ENCODE assay signal across 22 cellular contexts in the genomic region with DNA sequence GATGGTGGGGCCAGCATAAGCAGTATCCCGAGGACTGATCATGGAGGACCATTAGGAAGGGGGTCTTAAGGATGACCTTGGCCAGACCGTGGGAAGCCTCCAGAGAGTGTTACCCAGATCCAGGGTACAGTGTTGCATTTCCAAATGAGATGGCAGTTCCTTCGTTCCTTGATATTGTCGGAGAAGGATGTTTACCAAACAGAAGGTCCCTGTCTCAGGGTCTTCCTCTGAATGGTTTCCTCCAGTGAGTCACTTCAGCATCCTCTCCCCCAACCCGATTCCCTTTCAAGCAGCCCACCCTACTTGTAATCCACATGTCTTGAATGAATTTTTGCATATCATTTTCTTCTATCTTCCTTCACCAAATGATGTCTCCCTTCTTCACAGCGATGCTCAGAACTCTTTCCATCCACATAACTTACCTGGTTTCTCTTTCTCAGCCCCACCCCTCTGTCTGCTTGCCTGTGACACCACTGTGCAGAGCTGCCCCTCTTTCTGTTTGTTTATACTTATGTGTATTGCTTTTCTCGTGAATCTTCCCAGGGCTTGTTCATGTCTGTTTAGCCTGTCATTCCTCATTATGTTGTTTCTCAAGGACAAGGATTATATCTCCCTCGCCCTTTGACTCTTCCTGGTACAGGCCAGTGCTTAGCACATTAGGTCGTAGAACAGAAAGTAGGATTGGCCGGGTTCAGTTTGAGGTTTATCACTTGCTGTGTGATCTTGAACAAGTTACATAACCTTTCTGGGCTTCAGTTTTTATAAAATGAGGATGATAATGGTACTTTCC. TPM values are rescaled to one million over a fixed set of nuclear protein-coding genes. Genes with fewer than 3 reads are reported as not detected.
DNase-seq lines count a peak whose midpoint lies in the region; ATAC-seq, FAIRE-seq and TF ChIP-seq lines count a peak whose summit lies in the region.
"Had no signal": no experiment of that assay in that cellular context is flagged by ENCODE, and none has a peak within 500 bp of the region (broad histone marks: within the 10 kb centered on the region; RNA-seq: fewer than 3 reads in every experiment).

No MANE protein-coding gene starts in this region.

- no peaks in the 10 kb centered on the region for H3K9me1 ChIP-seq in endothelial cell of umbilical vein (replicated peaks; ENCODE audit: control insufficient read depth, extremely low read depth, insufficient read depth, low read length)

- peaks cover 73% of the 10 kb centered on the region for H3K36me3 Mint-ChIP-seq in activated T-helper 17 cell treated with anti-CD3 and anti-CD28 coated beads, Interleukin-2, amount 50 U/mL, for 72 hours (ENCODE audit: low read depth)

- no peak overlapping the region for H3K9ac ChIP-seq in Loucy (ENCODE audit: low read depth, low read length, poor library complexity, severe bottlenecking)
- peak overlapping the region; percentile 27 for H3K9ac ChIP-seq in endothelial cell of umbilical vein (replicated peaks; ENCODE audit: extremely low read depth, insufficient read depth, low read length)

- peaks cover 45% of the 10 kb centered on the region for H3K4me1 Mint-ChIP-seq in activated T-helper 17 cell treated with anti-CD3 and anti-CD28 coated beads, Interleukin-2, amount 50 U/mL, for 72 hours

- intact Hi-C loops in endothelial cell of umbilical vein (cut with micrococcal nuclease) = no loop called here

- no peak for TF ChIP-seq POLR2A in endothelial cell of umbilical vein (IDR thresholded peaks at IDR 0.05; ENCODE audit: low read depth, low read length)

- POLR2A ChIA-PET in endothelial cell of umbilical vein (lab: Charles Lee) = no interaction called here

- no peak overlapping the region for H3K27ac Mint-ChIP-seq in activated T-helper 17 cell treated with anti-CD3 and anti-CD28 coated beads, Interleukin-2, amount 50 U/mL, for 72 hours
- H3K27ac Mint-ChIP-seq: activated CD4-positive, alpha-beta memory T cell treated with anti-CD3 and anti-CD28 coated beads, Interleukin-2, amount 10 ng/mL, durations not matched to agents 7 days and 5 days; activated T-helper 1 cell treated with anti-CD3 and anti-CD28 coated beads, Interleukin-12 subunit alpha, Interleukin-12 subunit beta, Interleukin-2, Interleukin-4 antibody, amounts not matched to agents 30 ng/mL and 10 ng/mL and 1 ng/mL, durations not matched to agents 14 hours and 24 hours and 36 hours; progenitor cell of endocrine pancreas had no signal

- TF ChIP-seq CTCF in Loucy (conservative IDR thresholded peaks at IDR 0.05; ENCODE audit: low read length) (no peak), endothelial cell of umbilical vein (IDR thresholded peaks at IDR 0.05; ENCODE audit: extremely low read depth in 1 of 2, insufficient read depth in 1 of 2, low read depth in 1 of 2, low read length in 2 of 2) (no peak)

- H3K27ac ChIP-seq in endothelial cell of umbilical vein (ENCODE audit: insufficient read depth, low read depth, low read length) = peak overlapping the region; percentile 77
- H3K27ac ChIP-seq in muscle layer of duodenum (ENCODE audit: low read length) = peak overlapping the region; percentile 22
- H3K27ac ChIP-seq: testis, VCaP had no signal

- ATAC-seq in activated T-helper 17 cell treated with anti-CD3 and anti-CD28 coated beads, Interleukin-2, amount 50 U/mL, for 72 hours (replicated peaks) = no peak
- no peak for ATAC-seq in HG03378 (IDR thresholded peaks at IDR 0.05; ENCODE audit: unreplicated experiment)
- ATAC-seq: effector memory CD8-positive, alpha-beta T cell had no signal

- H3K4me3 Mint-ChIP-seq in activated T-helper 17 cell treated with anti-CD3 and anti-CD28 coated beads, Interleukin-2, amount 50 U/mL, for 72 hours = no peak overlapping the region
- H3K4me3 Mint-ChIP-seq: activated CD4-positive, alpha-beta memory T cell treated with anti-CD3 and anti-CD28 coated beads, Interleukin-2, amount 10 ng/mL, durations not matched to agents 7 days and 5 days; activated T-helper 1 cell treated with anti-CD3 and anti-CD28 coated beads, Interleukin-12 subunit alpha, Interleukin-12 subunit beta, Interleukin-2, Interleukin-4 antibody, amounts not matched to agents 30 ng/mL and 10 ng/mL and 1 ng/mL, durations not matched to agents 14 hours and 24 hours and 36 hours; central memory CD8-positive, alpha-beta T cell; effector memory CD8-positive, alpha-beta T cell had no signal

- no peak overlapping the region for H3K4me3 ChIP-seq in Loucy (ENCODE audit: low read length, poor library complexity, severe bottlenecking)
- H3K4me3 ChIP-seq in endothelial cell of umbilical vein (replicated peaks in 1 of 3; ENCODE audit: insufficient read depth in 1 of 3, low read depth in 1 of 3, low read length in 3 of 3) = no peak overlapping the region
- H3K4me3 ChIP-seq in muscle layer of duodenum (ENCODE audit: low read depth in 1 of 2, low read length in 2 of 2) = no peak overlapping the region
- H3K4me3 ChIP-seq: skin epidermis, testis had no signal

- no peaks in the 10 kb centered on the region for H3K9me2 ChIP-seq in Loucy (replicated peaks; ENCODE audit: low read depth, low read length)

- peaks cover 34% of the 10 kb centered on the region for H4K20me1 ChIP-seq in Loucy (ENCODE audit: insufficient read depth, low read length, poor library complexity, severe bottlenecking)
- peaks cover 3% of the 10 kb centered on the region for H4K20me1 ChIP-seq in endothelial cell of umbilical vein (replicated peaks; ENCODE audit: control insufficient read depth, extremely low read depth, insufficient read depth, low read length)

- H3K9me3 ChIP-seq in Loucy (ENCODE audit: insufficient read depth, low read depth, low read length) = no peaks in the 10 kb centered on the region
- no peaks in the 10 kb centered on the region for H3K9me3 ChIP-seq in endothelial cell of umbilical vein (replicated peaks; ENCODE audit: control insufficient read depth, insufficient read depth, low read length)
- no peaks in the 10 kb centered on the region for H3K9me3 ChIP-seq in muscle layer of duodenum (ENCODE audit: control insufficient read depth in 1 of 2, low read length in 2 of 2)
- H3K9me3 ChIP-seq: testis had no signal

- H2AFZ ChIP-seq in Loucy (ENCODE audit: low read length) (no peak overlapping the region), endothelial cell of umbilical vein (ENCODE audit: low read depth, low read length) (no peak overlapping the region)

- H3K4me1 ChIP-seq in Loucy (ENCODE audit: insufficient read depth, low read length, poor library complexity, severe bottlenecking) (peaks cover 46% of the 10 kb centered on the region), endothelial cell of umbilical vein (ENCODE audit: control insufficient read depth, extremely low read depth, insufficient read depth, low read length) (peaks cover 45% of the 10 kb centered on the region), muscle layer of duodenum (ENCODE audit: control insufficient read depth in 1 of 2, insufficient read depth in 2 of 2, low read length in 2 of 2) (peaks cover 8 to 30% of the 10 kb centered on the region in 2 donors)

- no peaks in the 10 kb centered on the region for H3K9me3 Mint-ChIP-seq in activated T-helper 17 cell treated with anti-CD3 and anti-CD28 coated beads, Interleukin-2, amount 50 U/mL, for 72 hours
- H3K9me3 Mint-ChIP-seq: activated CD4-positive, alpha-beta memory T cell treated with anti-CD3 and anti-CD28 coated beads, Interleukin-2, amount 10 ng/mL, durations not matched to agents 7 days and 5 days; activated T-helper 1 cell treated with anti-CD3 and anti-CD28 coated beads, Interleukin-12 subunit alpha, Interleukin-12 subunit beta, Interleukin-2, Interleukin-4 antibody, amounts not matched to agents 30 ng/mL and 10 ng/mL and 1 ng/mL, durations not matched to agents 14 hours and 24 hours and 36 hours; central memory CD8-positive, alpha-beta T cell; effector memory CD8-positive, alpha-beta T cell had no signal

- H3K36me3 ChIP-seq in Loucy (ENCODE audit: insufficient read depth, low read length) (peaks cover 42% of the 10 kb centered on the region), endothelial cell of umbilical vein (ENCODE audit: control insufficient read depth in 2 of 2, extremely low read depth in 1 of 2, insufficient read depth in 2 of 2, low read length in 2 of 2) (peaks cover 14 to 20% of the 10 kb centered on the region in 2 experiments), muscle layer of duodenum (ENCODE audit: control insufficient read depth in 1 of 2, insufficient read depth in 2 of 2, low read length in 2 of 2) (peaks cover 42 to 44% of the 10 kb centered on the region in 2 donors)

- peak overlapping the region; percentile 84 for H3K4me2 ChIP-seq in Loucy (ENCODE audit: low read depth, low read length, poor library complexity, severe bottlenecking)
- peak overlapping the region; percentile 81 for H3K4me2 ChIP-seq in endothelial cell of umbilical vein (ENCODE audit: insufficient read depth, low read length)

- dilution Hi-C loops in endothelial cell of umbilical vein (cut with MboI; ENCODE audit: extremely low pct_ligation_motif_present, low sequenced_read_pairs) = no loop called here

- FAIRE-seq in endothelial cell of umbilical vein (lab: Jason Lieb, UNC) = no peak
- FAIRE-seq: H54 had no signal

- no TSS peak for BruUV-seq in endothelial cell of umbilical vein (replicated peaks; lab: Mats Ljungman, UMichigan)

- peaks cover 57% of the 10 kb centered on the region for H3K79me2 ChIP-seq in Loucy (ENCODE audit: insufficient read depth, low read length)
- H3K79me2 ChIP-seq in endothelial cell of umbilical vein (ENCODE audit: control insufficient read depth, insufficient read depth, low read length) = peaks cover 66% of the 10 kb centered on the region

- H3K27me3 ChIP-seq in Loucy (ENCODE audit: insufficient read depth, low read length, poor library complexity, severe bottlenecking) = no peaks in the 10 kb centered on the region
- no peaks in the 10 kb centered on the region for H3K27me3 ChIP-seq in endothelial cell of umbilical vein (ENCODE audit: control insufficient read depth in 2 of 2, insufficient read depth in 2 of 2, low read length in 2 of 2)
- no peaks in the 10 kb centered on the region for H3K27me3 ChIP-seq in muscle layer of duodenum (ENCODE audit: low read depth, low read length)
- H3K27me3 ChIP-seq: testis had no signal

- H3F3A ChIP-seq in Loucy (ENCODE audit: low read depth) = no peaks in the 10 kb centered on the region

- DNase-seq in EH (ENCODE audit: low read depth) (peak; percentile 22), endothelial cell of umbilical vein (ENCODE audit: low read depth, low spot score) (peak; percentile 36), NCI-H446 treated with DMSO at 0.1 percent for 48 hours (lab: John Stamatoyannopoulos, UW) (no peak)
- DNase-seq: activated CD4-positive, alpha-beta memory T cell treated with anti-CD3 and anti-CD28 coated beads, Interleukin-2, amount 10 ng/mL, durations not matched to agents 7 days and 5 days; amygdala; effector memory CD8-positive, alpha-beta T cell; left cardiac atrium; NCI-H1417 treated with DMSO at 0.1 percent for 48 hours; NCI-H82; testis had no signal

- H3K27me3 Mint-ChIP-seq in activated T-helper 17 cell treated with anti-CD3 and anti-CD28 coated beads, Interleukin-2, amount 50 U/mL, for 72 hours = no peaks in the 10 kb centered on the region
- H3K27me3 Mint-ChIP-seq: activated CD4-positive, alpha-beta memory T cell treated with anti-CD3 and anti-CD28 coated beads, Interleukin-2, amount 10 ng/mL, durations not matched to agents 7 days and 5 days; central memory CD8-positive, alpha-beta T cell; effector memory CD8-positive, alpha-beta T cell; progenitor cell of endocrine pancreas had no signal

- CTCF ChIA-PET in endothelial cell of umbilical vein (lab: Charles Lee) = no interaction called here

RNA-seq across cellular contexts. Expression of gene GOSR2, which starts 5.7 kb away (rescaled TPM):
- 53.0 and 54.7 TPM in 2 replicates for total RNA-seq in endothelial cell of umbilical vein
- polyA plus RNA-seq in endothelial cell of umbilical vein = 42.9 and 48.6 TPM in 2 replicates
- 50.7 and 53.7 TPM in 2 replicates for polyA plus RNA-seq in endothelial cell of umbilical vein (2011; cell fraction: cytosol; rRNA removed)
- polyA plus RNA-seq in endothelial cell of umbilical vein (2011; cell fraction: nucleus; rRNA removed) = 72.9 and 74.5 TPM in 2 replicates
- 51.1 and 55.5 TPM in 2 replicates for polyA plus RNA-seq in endothelial cell of umbilical vein (2012)
- 76.3 and 83.2 TPM in 2 replicates for polyA minus RNA-seq in endothelial cell of umbilical vein
- polyA minus RNA-seq in endothelial cell of umbilical vein (2011; cell fraction: cytosol; rRNA and poly(A)+ RNA removed) = 13.9 TPM
- 67.3 and 90.9 TPM in 2 replicates for polyA minus RNA-seq in endothelial cell of umbilical vein (2011; cell fraction: nucleus; rRNA and poly(A)+ RNA removed)
- 10 to 100 TPM; 45.8 to 53.7 TPM for total RNA-seq in activated T-helper 17 cell treated with anti-CD3 and anti-CD28 coated beads, Interleukin-2, amount 50 U/mL, for 72 hours

RNA-seq across cellular contexts. Expression of gene RPRML, which starts 50.4 kb away (rescaled TPM):
- total RNA-seq in endothelial cell of umbilical vein = not detected in 2 replicates
- polyA plus RNA-seq in endothelial cell of umbilical vein = 0.08 and 0.16 TPM in 2 replicates
- polyA plus RNA-seq in endothelial cell of umbilical vein (2011; cell fraction: cytosol; rRNA removed) = 0.06 TPM in 1 of 2 replicates, not detected in the other
- not detected in 2 replicates for polyA plus RNA-seq in endothelial cell of umbilical vein (2011; cell fraction: nucleus; rRNA removed)
- not detected in 2 replicates for polyA plus RNA-seq in endothelial cell of umbilical vein (2012)
- not detected in 2 replicates for polyA minus RNA-seq in endothelial cell of umbilical vein
- polyA minus RNA-seq in endothelial cell of umbilical vein (2011; cell fraction: cytosol; rRNA and poly(A)+ RNA removed) = not detected
- not detected in 2 replicates for polyA minus RNA-seq in endothelial cell of umbilical vein (2011; cell fraction: nucleus; rRNA and poly(A)+ RNA removed)
- not detected for total RNA-seq in activated T-helper 17 cell treated with anti-CD3 and anti-CD28 coated beads, Interleukin-2, amount 50 U/mL, for 72 hours
- total RNA-seq: activated CD4-positive, alpha-beta memory T cell treated with anti-CD3 and anti-CD28 coated beads, Interleukin-2, amount 10 ng/mL, durations not matched to agents 7 days and 5 days; activated T-helper 1 cell treated with anti-CD3 and anti-CD28 coated beads, Interleukin-12 subunit alpha, Interleukin-12 subunit beta, Interleukin-2, Interleukin-4 antibody, amounts not matched to agents 30 ng/mL and 10 ng/mL and 1 ng/mL, durations not matched to agents 14 hours and 24 hours and 36 hours; left cardiac atrium; LHCN-M2; progenitor cell of endocrine pancreas; RPMI7951; testis had no signal
